8 cellular contexts compared by ENCODE assay signal in genomic region chr20:38143646-38144554, GRCh38. TPM values are rescaled to one million over a fixed set of nuclear protein-coding genes. Genes with fewer than 3 reads are reported as not detected.
DNase-seq lines count a peak whose midpoint lies in the region; ATAC-seq and TF ChIP-seq lines count a peak whose summit lies in the region.

No MANE protein-coding gene starts in this region.

- no peaks in the 10 kb centered on the region for H3K9me3 ChIP-seq in RWPE2 (ENCODE audit: severe bottlenecking)

- H3K4me3 ChIP-seq in RWPE2 (ENCODE audit: severe bottlenecking) (no peak overlapping the region), fibroblast of the aortic adventitia (ENCODE audit: low read depth, low read length) (no peak overlapping the region), rectal smooth muscle tissue (ENCODE audit: low read length) (peak overlapping the region; percentile 10)

- ATAC-seq in RWPE2 (ENCODE audit: low read depth) (peak; percentile 79), GM18861 (IDR thresholded peaks at IDR 0.05; ENCODE audit: unreplicated experiment) (no peak)

- H3K36me3 ChIP-seq in RWPE2 (ENCODE audit: low read depth) (peaks cover 10% of the 10 kb centered on the region), rectal smooth muscle tissue (ENCODE audit: control insufficient read depth, insufficient read depth, low read length) (no peaks in the 10 kb centered on the region)

- TF ChIP-seq CTCF in RWPE2 (IDR thresholded peaks at IDR 0.05; ENCODE audit: poor library complexity, severe bottlenecking) (no peak), fibroblast of the aortic adventitia (IDR thresholded peaks at IDR 0.05; ENCODE audit: insufficient read depth, low read length) (no peak)

- DNase-seq in GDM1 (lab: John Stamatoyannopoulos, UW): peak; percentile 20
- DNase-seq in RWPE2 (ENCODE audit: low spot score): peak; percentile 100
- peak; percentile 74 for DNase-seq in fibroblast of the aortic adventitia (ENCODE audit: low read depth)
- no peak for DNase-seq in germinal center (ENCODE audit: low spot score)
- no peak for DNase-seq in DMS79 treated with DMSO at 0.1 percent for 48 hours (lab: John Stamatoyannopoulos, UW)
- DNase-seq in epidermal melanocyte (ENCODE audit: insufficient read length, low spot score): no peak

- H3K4me1 ChIP-seq in RWPE2 (ENCODE audit: insufficient read depth, poor library complexity, severe bottlenecking) (peaks cover 39% of the 10 kb centered on the region), rectal smooth muscle tissue (ENCODE audit: control insufficient read depth, insufficient read depth, low read length) (peaks cover 7% of the 10 kb centered on the region)

- no peaks in the 10 kb centered on the region for H3K27me3 ChIP-seq in RWPE2 (ENCODE audit: insufficient read depth, poor library complexity, severe bottlenecking)
- no peaks in the 10 kb centered on the region for H3K27me3 ChIP-seq in rectal smooth muscle tissue (ENCODE audit: control insufficient read depth, insufficient read depth, low read length)

- peak overlapping the region; percentile 94 for H3K27ac ChIP-seq in RWPE2 (ENCODE audit: poor library complexity, severe bottlenecking)
- H3K27ac ChIP-seq in rectal smooth muscle tissue (ENCODE audit: low read depth, low read length): peak overlapping the region; percentile 53

- no peak overlapping the region for H3K9ac ChIP-seq in rectal smooth muscle tissue (ENCODE audit: low read length)

RNA-seq across cellular contexts. Expression of gene TGM2, which starts 21.2 kb away (rescaled TPM):
- 6.0 and 117 TPM in 2 replicates for total RNA-seq in fibroblast of the aortic adventitia (ENCODE audit: low replicate concordance)

Comparison
In these comparisons a context has a peak if more than half of its experiments do, and no peak if none do; other contexts are left out.
1. DNase-seq: peak in GDM1 (single experiment), RWPE2 (single experiment) and fibroblast of the aortic adventitia (single experiment); none in germinal center (single experiment), DMS79 treated with DMSO at 0.1 percent for 48 hours (single experiment) and epidermal melanocyte (single experiment).